In the genomic region with DNA sequence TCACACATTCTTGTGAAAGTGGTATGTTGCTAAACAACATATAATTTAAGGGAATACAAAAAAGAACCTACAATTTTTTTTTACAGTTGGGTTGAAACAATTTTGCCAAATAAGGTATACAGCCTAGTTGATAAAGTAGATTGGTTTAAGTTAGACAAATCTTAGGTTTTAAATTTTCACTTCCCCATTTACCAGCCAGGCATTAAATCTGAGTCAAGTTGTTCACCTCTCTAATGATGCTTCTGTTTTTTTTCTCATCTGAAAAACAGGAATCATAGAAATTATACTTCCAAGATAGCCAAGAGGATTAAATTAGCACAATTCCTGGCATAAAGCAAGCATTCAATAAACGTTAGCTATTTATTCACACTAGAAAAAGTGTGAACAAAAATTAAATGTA, we compare ENCODE assay signal across 1 cellular context.
TF ChIP-seq lines count a peak whose summit lies in the region.

No MANE protein-coding gene starts in this region.

TF ChIP-seq in WTC11, 78 proteins besides CTCF, POLR2A, EP300 and RAD21 (continued from another document):
- TF ChIP-seq, protein P1, sequence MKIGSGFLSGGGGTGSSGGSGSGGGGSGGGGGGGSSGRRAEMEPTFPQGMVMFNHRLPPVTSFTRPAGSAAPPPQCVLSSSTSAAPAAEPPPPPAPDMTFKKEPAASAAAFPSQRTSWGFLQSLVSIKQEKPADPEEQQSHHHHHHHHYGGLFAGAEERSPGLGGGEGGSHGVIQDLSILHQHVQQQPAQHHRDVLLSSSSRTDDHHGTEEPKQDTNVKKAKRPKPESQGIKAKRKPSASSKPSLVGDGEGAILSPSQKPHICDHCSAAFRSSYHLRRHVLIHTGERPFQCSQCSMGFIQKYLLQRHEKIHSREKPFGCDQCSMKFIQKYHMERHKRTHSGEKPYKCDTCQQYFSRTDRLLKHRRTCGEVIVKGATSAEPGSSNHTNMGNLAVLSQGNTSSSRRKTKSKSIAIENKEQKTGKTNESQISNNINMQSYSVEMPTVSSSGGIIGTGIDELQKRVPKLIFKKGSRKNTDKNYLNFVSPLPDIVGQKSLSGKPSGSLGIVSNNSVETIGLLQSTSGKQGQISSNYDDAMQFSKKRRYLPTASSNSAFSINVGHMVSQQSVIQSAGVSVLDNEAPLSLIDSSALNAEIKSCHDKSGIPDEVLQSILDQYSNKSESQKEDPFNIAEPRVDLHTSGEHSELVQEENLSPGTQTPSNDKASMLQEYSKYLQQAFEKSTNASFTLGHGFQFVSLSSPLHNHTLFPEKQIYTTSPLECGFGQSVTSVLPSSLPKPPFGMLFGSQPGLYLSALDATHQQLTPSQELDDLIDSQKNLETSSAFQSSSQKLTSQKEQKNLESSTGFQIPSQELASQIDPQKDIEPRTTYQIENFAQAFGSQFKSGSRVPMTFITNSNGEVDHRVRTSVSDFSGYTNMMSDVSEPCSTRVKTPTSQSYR (CRISPR knock-in tag; IDR thresholded peaks at IDR 0.05), result no peak
- no peak for TF ChIP-seq ZBTB21 (CRISPR knock-in tag; IDR thresholded peaks at IDR 0.05; ENCODE audit: borderline replicate concordance)
